In the genomic region with DNA sequence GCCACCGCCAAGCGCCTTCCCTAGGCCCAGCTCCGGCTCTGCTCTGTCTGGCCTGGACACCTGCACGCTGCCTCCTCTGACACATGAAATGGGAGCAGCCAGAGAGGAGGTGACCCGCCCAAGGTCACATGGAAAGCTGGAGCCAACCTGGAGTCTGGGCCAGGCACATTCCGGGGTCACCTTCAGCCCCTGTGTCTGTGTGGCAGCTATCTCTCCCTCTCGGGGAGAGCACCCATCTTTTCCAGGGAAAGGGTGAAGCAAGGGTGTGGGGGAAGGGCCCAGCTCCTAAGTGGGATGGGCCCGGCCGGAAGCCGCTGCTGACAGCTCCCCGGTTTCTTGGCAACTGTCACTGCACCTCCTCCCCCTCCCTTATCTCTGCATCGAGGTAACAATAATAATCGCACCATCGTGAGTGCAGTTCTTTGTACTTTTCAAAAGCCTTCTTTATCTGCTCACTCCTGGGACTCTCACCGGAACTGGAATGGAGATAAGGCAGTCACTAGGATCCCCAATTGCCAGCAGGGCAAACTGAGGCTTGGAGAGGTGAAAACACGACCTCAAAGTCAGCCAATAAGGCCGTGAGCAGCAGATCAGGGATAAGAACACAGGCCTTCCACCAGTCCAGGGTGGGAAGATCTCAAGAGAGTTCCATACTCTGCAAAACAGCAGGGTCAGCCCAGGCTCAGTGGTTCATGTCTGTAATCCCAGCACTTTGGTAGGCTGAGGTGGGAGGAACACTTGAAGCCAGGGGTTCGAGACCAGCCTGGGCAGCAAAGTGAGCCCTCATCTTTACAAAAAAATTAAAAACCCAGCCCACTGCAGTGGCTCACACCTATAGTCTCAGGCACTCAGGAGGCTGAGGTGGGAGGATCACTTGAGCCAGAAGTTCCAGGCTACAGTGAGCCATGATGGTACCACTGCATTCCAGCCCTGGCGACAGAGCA, we compare ENCODE assay signal across 1 cellular context.
A peak's percentile ranks its signal among the peaks of the same experiment; 100 is the strongest.
TF ChIP-seq lines count a peak whose summit lies in the region.

No MANE protein-coding gene starts in this region.

TF ChIP-seq in K562, 482 proteins besides CTCF, POLR2A, EP300 and RAD21 (continues in another document):
- TF ChIP-seq RB1 (IDR thresholded peaks at IDR 0.05; ENCODE audit: low read depth) (peak; percentile 68; the same call in 1 of the 2 replicates), IRF2 (CRISPR knock-in tag; IDR thresholded peaks at IDR 0.05) (no peak), KLF16 (IDR thresholded peaks at IDR 0.05) (peak; percentile 84), ZNF197 (CRISPR knock-in tag; IDR thresholded peaks at IDR 0.05; ENCODE audit: low read depth) (peak; percentile 77; the same call in 1 of the 2 replicates), HDGF (IDR thresholded peaks at IDR 0.05) (peak; percentile 42), ZNF133 (CRISPR knock-in tag; IDR thresholded peaks at IDR 0.05) (no peak), PHB (CRISPR knock-in tag; IDR thresholded peaks at IDR 0.05) (no peak), RBM39 (optimal IDR thresholded peaks at IDR 0.05; ENCODE audit: low read depth, low read length) (peak; percentile 42), ILK (tag; IDR thresholded peaks at IDR 0.05; ENCODE audit: borderline replicate concordance, low read depth) (no peak), NRF1 (conservative IDR thresholded peaks at IDR 0.05 in 1 of 2, IDR thresholded peaks at IDR 0.05 in 1 of 2) (peak in 1 of 2 experiments; percentile 28; a peak in 2 of 4 replicates), CCNT2 (IDR thresholded peaks at IDR 0.05; ENCODE audit: borderline replicate concordance, extremely low read depth, insufficient read length, low read depth, low read length) (peak; percentile 97), KAT7 (CRISPR knock-in tag; IDR thresholded peaks at IDR 0.05; ENCODE audit: borderline replicate concordance) (peak; percentile 7; the same call in 1 of the 2 replicates), HCFC1 (IDR thresholded peaks at IDR 0.05; ENCODE audit: low read depth, low read length) (peak; percentile 38; the same call in 1 of the 2 replicates), SP1 (CRISPR knock-in tag; IDR thresholded peaks at IDR 0.05) (peak; percentile 81; the same call in 1 of the 2 replicates), U2AF1 (optimal IDR thresholded peaks at IDR 0.05; ENCODE audit: low read depth, low read length) (no peak), EP400 (IDR thresholded peaks at IDR 0.05) (peak; percentile 77), ZKSCAN3 (CRISPR knock-in tag; IDR thresholded peaks at IDR 0.05) (no peak), BHLHE40 (IDR thresholded peaks at IDR 0.05; ENCODE audit: low read length) (peak; percentile 63), BCOR (IDR thresholded peaks at IDR 0.05) (peak; percentile 99), L3MBTL2 (IDR thresholded peaks at IDR 0.05) (peak; percentile 79), ZNF764 (CRISPR knock-in tag; IDR thresholded peaks at IDR 0.05; ENCODE audit: low read depth) (no peak), MED1 (CRISPR knock-in tag; IDR thresholded peaks at IDR 0.05; ENCODE audit: borderline replicate concordance) (no peak), ZNF695 (CRISPR knock-in tag; IDR thresholded peaks at IDR 0.05) (0 out of 2 replicates have a peak, but pooled peaks have one; percentile 67), TBL1XR1 (IDR thresholded peaks at IDR 0.05; ENCODE audit: low read length in 2 of 2) (peak; percentile 67 to 74; a peak in 3 of 4 replicates), KDM2B (CRISPR knock-in tag; IDR thresholded peaks at IDR 0.05) (no peak), ATF1 (CRISPR knock-in tag; IDR thresholded peaks at IDR 0.05) (no peak), ATF1 (tag; IDR thresholded peaks at IDR 0.05) (peak; percentile 84), CTBP1 (IDR thresholded peaks at IDR 0.05; ENCODE audit: borderline replicate concordance) (peak; percentile 99), ARID1B (IDR thresholded peaks at IDR 0.05) (peak; percentile 96), ZNF589 (CRISPR knock-in tag; IDR thresholded peaks at IDR 0.05; ENCODE audit: low read depth) (0 out of 2 replicates have a peak, but pooled peaks have one; percentile 40), ZNF584 (CRISPR knock-in tag; IDR thresholded peaks at IDR 0.05; ENCODE audit: low read depth) (no peak), ETS2 (tag; IDR thresholded peaks at IDR 0.05; ENCODE audit: borderline replicate concordance, poor library complexity, severe bottlenecking) (peak; percentile 31), PRMT5 (CRISPR knock-in tag; IDR thresholded peaks at IDR 0.05) (no peak), U2AF2 (optimal IDR thresholded peaks at IDR 0.05; ENCODE audit: low read depth, low read length) (no peak)
- TF ChIP-seq, protein P1, sequence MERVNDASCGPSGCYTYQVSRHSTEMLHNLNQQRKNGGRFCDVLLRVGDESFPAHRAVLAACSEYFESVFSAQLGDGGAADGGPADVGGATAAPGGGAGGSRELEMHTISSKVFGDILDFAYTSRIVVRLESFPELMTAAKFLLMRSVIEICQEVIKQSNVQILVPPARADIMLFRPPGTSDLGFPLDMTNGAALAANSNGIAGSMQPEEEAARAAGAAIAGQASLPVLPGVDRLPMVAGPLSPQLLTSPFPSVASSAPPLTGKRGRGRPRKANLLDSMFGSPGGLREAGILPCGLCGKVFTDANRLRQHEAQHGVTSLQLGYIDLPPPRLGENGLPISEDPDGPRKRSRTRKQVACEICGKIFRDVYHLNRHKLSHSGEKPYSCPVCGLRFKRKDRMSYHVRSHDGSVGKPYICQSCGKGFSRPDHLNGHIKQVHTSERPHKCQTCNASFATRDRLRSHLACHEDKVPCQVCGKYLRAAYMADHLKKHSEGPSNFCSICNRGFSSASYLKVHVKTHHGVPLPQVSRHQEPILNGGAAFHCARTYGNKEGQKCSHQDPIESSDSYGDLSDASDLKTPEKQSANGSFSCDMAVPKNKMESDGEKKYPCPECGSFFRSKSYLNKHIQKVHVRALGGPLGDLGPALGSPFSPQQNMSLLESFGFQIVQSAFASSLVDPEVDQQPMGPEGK (CRISPR knock-in tag; IDR thresholded peaks at IDR 0.05; ENCODE audit: borderline replicate concordance): no peak
- TF ChIP-seq, protein P2, sequence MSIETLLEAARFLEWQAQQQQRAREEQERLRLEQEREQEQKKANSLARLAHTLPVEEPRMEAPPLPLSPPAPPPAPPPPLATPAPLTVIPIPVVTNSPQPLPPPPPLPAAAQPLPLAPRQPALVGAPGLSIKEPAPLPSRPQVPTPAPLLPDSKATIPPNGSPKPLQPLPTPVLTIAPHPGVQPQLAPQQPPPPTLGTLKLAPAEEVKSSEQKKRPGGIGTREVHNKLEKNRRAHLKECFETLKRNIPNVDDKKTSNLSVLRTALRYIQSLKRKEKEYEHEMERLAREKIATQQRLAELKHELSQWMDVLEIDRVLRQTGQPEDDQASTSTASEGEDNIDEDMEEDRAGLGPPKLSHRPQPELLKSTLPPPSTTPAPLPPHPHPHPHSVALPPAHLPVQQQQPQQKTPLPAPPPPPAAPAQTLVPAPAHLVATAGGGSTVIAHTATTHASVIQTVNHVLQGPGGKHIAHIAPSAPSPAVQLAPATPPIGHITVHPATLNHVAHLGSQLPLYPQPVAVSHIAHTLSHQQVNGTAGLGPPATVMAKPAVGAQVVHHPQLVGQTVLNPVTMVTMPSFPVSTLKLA (conservative IDR thresholded peaks at IDR 0.05): peak in 1 of 2 experiments; percentile 87; a peak in 3 of 4 replicates
- TF ChIP-seq, protein P3, sequence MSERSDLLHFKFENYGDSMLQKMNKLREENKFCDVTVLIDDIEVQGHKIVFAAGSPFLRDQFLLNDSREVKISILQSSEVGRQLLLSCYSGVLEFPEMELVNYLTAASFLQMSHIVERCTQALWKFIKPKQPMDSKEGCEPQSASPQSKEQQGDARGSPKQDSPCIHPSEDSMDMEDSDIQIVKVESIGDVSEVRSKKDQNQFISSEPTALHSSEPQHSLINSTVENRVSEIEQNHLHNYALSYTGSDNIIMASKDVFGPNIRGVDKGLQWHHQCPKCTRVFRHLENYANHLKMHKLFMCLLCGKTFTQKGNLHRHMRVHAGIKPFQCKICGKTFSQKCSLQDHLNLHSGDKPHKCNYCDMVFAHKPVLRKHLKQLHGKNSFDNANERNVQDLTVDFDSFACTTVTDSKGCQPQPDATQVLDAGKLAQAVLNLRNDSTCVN (CRISPR knock-in tag; IDR thresholded peaks at IDR 0.05): no peak
- TF ChIP-seq, protein P4, sequence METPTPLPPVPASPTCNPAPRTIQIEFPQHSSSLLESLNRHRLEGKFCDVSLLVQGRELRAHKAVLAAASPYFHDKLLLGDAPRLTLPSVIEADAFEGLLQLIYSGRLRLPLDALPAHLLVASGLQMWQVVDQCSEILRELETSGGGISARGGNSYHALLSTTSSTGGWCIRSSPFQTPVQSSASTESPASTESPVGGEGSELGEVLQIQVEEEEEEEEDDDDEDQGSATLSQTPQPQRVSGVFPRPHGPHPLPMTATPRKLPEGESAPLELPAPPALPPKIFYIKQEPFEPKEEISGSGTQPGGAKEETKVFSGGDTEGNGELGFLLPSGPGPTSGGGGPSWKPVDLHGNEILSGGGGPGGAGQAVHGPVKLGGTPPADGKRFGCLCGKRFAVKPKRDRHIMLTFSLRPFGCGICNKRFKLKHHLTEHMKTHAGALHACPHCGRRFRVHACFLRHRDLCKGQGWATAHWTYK (CRISPR knock-in tag; IDR thresholded peaks at IDR 0.05): no peak; the same call in 1 of the 2 replicates
- TF ChIP-seq, protein P5, sequence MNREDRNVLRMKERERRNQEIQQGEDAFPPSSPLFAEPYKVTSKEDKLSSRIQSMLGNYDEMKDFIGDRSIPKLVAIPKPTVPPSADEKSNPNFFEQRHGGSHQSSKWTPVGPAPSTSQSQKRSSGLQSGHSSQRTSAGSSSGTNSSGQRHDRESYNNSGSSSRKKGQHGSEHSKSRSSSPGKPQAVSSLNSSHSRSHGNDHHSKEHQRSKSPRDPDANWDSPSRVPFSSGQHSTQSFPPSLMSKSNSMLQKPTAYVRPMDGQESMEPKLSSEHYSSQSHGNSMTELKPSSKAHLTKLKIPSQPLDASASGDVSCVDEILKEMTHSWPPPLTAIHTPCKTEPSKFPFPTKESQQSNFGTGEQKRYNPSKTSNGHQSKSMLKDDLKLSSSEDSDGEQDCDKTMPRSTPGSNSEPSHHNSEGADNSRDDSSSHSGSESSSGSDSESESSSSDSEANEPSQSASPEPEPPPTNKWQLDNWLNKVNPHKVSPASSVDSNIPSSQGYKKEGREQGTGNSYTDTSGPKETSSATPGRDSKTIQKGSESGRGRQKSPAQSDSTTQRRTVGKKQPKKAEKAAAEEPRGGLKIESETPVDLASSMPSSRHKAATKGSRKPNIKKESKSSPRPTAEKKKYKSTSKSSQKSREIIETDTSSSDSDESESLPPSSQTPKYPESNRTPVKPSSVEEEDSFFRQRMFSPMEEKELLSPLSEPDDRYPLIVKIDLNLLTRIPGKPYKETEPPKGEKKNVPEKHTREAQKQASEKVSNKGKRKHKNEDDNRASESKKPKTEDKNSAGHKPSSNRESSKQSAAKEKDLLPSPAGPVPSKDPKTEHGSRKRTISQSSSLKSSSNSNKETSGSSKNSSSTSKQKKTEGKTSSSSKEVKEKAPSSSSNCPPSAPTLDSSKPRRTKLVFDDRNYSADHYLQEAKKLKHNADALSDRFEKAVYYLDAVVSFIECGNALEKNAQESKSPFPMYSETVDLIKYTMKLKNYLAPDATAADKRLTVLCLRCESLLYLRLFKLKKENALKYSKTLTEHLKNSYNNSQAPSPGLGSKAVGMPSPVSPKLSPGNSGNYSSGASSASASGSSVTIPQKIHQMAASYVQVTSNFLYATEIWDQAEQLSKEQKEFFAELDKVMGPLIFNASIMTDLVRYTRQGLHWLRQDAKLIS (CRISPR knock-in tag; IDR thresholded peaks at IDR 0.05): peak; percentile 37; the same call in 1 of the 2 replicates
- TF ChIP-seq, protein P6, sequence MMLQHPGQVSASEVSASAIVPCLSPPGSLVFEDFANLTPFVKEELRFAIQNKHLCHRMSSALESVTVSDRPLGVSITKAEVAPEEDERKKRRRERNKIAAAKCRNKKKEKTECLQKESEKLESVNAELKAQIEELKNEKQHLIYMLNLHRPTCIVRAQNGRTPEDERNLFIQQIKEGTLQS (IDR thresholded peaks at IDR 0.05): peak; percentile 48; the same call in 1 of the 2 replicates
- TF ChIP-seq, protein P6 (CRISPR knock-in tag; conservative IDR thresholded peaks at IDR 0.05): peak; percentile 54; the same call in 1 of the 2 replicates
- TF ChIP-seq, protein P7, sequence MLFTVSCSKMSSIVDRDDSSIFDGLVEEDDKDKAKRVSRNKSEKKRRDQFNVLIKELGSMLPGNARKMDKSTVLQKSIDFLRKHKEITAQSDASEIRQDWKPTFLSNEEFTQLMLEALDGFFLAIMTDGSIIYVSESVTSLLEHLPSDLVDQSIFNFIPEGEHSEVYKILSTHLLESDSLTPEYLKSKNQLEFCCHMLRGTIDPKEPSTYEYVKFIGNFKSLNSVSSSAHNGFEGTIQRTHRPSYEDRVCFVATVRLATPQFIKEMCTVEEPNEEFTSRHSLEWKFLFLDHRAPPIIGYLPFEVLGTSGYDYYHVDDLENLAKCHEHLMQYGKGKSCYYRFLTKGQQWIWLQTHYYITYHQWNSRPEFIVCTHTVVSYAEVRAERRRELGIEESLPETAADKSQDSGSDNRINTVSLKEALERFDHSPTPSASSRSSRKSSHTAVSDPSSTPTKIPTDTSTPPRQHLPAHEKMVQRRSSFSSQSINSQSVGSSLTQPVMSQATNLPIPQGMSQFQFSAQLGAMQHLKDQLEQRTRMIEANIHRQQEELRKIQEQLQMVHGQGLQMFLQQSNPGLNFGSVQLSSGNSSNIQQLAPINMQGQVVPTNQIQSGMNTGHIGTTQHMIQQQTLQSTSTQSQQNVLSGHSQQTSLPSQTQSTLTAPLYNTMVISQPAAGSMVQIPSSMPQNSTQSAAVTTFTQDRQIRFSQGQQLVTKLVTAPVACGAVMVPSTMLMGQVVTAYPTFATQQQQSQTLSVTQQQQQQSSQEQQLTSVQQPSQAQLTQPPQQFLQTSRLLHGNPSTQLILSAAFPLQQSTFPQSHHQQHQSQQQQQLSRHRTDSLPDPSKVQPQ (CRISPR knock-in tag; IDR thresholded peaks at IDR 0.05; ENCODE audit: borderline replicate concordance): no peak
- TF ChIP-seq, protein P8, sequence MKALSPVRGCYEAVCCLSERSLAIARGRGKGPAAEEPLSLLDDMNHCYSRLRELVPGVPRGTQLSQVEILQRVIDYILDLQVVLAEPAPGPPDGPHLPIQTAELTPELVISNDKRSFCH (CRISPR knock-in tag; IDR thresholded peaks at IDR 0.05): no peak
- TF ChIP-seq, protein P8 (tag; IDR thresholded peaks at IDR 0.05): peak; percentile 91
- TF ChIP-seq, protein P9, sequence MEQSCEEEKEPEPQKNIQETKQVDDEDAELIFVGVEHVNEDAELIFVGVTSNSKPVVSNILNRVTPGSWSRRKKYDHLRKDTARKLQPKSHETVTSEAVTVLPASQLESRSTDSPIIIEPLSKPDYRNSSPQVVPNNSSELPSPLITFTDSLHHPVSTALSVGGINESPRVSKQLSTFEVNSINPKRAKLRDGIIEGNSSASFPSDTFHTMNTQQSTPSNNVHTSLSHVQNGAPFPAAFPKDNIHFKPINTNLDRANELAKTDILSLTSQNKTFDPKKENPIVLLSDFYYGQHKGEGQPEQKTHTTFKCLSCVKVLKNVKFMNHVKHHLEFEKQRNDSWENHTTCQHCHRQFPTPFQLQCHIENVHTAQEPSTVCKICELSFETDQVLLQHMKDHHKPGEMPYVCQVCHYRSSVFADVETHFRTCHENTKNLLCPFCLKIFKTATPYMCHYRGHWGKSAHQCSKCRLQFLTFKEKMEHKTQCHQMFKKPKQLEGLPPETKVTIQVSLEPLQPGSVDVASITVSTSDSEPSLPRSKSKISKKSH (CRISPR knock-in tag; IDR thresholded peaks at IDR 0.05): no peak
